Comparison of ENCODE assay signal across 28 cellular contexts in genomic region chr21:15772654-15773053, GRCh38.
"Had no signal": no experiment of that assay in that cellular context is flagged by ENCODE, and none has a peak within 500 bp of the region (broad histone marks: within the 10 kb centered on the region; RNA-seq: fewer than 3 reads in every experiment).

No MANE protein-coding gene starts in this region.

- H3K4me3 ChIP-seq: esophagus squamous epithelium, heart right ventricle, left ventricle myocardium inferior, lung, pancreas, prostate gland, stomach, thyroid gland, upper lobe of left lung, vagina had no signal

- H3K4me3 Mint-ChIP-seq: activated naive CD8-positive, alpha-beta T cell treated with anti-CD3 and anti-CD28 coated beads for 36 hours; activated T-cell treated with anti-CD3 and anti-CD28 coated beads, Interleukin-2, amount 50 U/mL, for 72 hours; stimulated activated naive B cell treated with anti-CD40 and anti-IgM and Interleukin-4, amounts not matched to agents 10 μg/mL and 1 μg/mL and 100 μg/mL, for 72 hours; T-cell; T-helper 2 cell treated with Interferon-gamma antibody and Interleukin-4, amounts not matched to agents 5 μg/mL and 100 μg/mL, for 36 hours had no signal

- H3K27me3 ChIP-seq: esophagus squamous epithelium, heart right ventricle, pancreas, stomach, thyroid gland, upper lobe of left lung, vagina had no signal

- H3K4me1 ChIP-seq: prostate gland, thyroid gland had no signal

- H3K27me3 Mint-ChIP-seq: activated naive CD8-positive, alpha-beta T cell treated with anti-CD3 and anti-CD28 coated beads for 36 hours; stimulated activated naive B cell treated with anti-CD40 and anti-IgM and Interleukin-4, amounts not matched to agents 10 μg/mL and 1 μg/mL and 100 μg/mL, for 72 hours; T-cell had no signal

- H3K9me3 ChIP-seq: esophagus squamous epithelium, heart right ventricle, left ventricle myocardium inferior, pancreas, prostate gland, stomach, thyroid gland, upper lobe of left lung, vagina had no signal

- ATAC-seq: activated T-cell treated with anti-CD3 and anti-CD28 coated beads, Interleukin-2, amount 50 U/mL, for 72 hours; heart right ventricle; pancreas; sciatic nerve; stimulated activated naive B cell treated with anti-CD40 and anti-IgM and Interleukin-4, amounts not matched to agents 10 μg/mL and 1 μg/mL and 100 μg/mL, for 72 hours; T-cell had no signal

- DNase-seq: activated CD4-positive, alpha-beta T cell treated with anti-CD3 and anti-CD28 coated beads for 4 hours; activated CD4-positive, alpha-beta T cell treated with anti-CD3 and anti-CD28 coated beads, Interleukin-2, amount 50 U/mL, for 4 hours; activated naive CD4-positive, alpha-beta T cell; activated naive CD8-positive, alpha-beta T cell treated with anti-CD3 and anti-CD28 coated beads for 36 hours; activated T-cell treated with anti-CD3 and anti-CD28 coated beads for 4 hours; activated T-cell treated with anti-CD3 and anti-CD28 coated beads, Interleukin-2, amount 50 U/mL, for 72 hours; amniotic stem cell; central memory CD4-positive, alpha-beta T cell; dermis blood vessel endothelial cell; effector CD4-positive, alpha-beta T cell; esophagus squamous epithelium; foreskin melanocyte; heart right ventricle; left ventricle myocardium inferior; pancreas; retina; small intestine; stimulated activated CD4-positive, alpha-beta T cell treated with anti-CD3 and anti-CD28 coated beads, Interleukin-2, amount 100 ng/mL, for 24 hours; stimulated activated naive B cell treated with anti-CD40 and anti-IgM and Interleukin-4, amounts not matched to agents 10 μg/mL and 1 μg/mL and 100 μg/mL, for 72 hours; stomach; T-cell; thyroid gland; upper lobe of left lung had no signal

- H3K9me3 Mint-ChIP-seq: activated naive CD8-positive, alpha-beta T cell treated with anti-CD3 and anti-CD28 coated beads for 36 hours; activated T-cell treated with anti-CD3 and anti-CD28 coated beads, Interleukin-2, amount 50 U/mL, for 72 hours; stimulated activated naive B cell treated with anti-CD40 and anti-IgM and Interleukin-4, amounts not matched to agents 10 μg/mL and 1 μg/mL and 100 μg/mL, for 72 hours; T-cell; T-helper 2 cell treated with Interferon-gamma antibody and Interleukin-4, amounts not matched to agents 5 μg/mL and 100 μg/mL, for 36 hours had no signal

- H3K27ac ChIP-seq: esophagus squamous epithelium, heart right ventricle, left ventricle myocardium inferior, prostate gland, stomach, thyroid gland, upper lobe of left lung, vagina had no signal

- H3K36me3 ChIP-seq: left ventricle myocardium inferior, pancreas, prostate gland, stomach, thyroid gland, upper lobe of left lung, vagina had no signal

- H3K27ac Mint-ChIP-seq: activated naive CD8-positive, alpha-beta T cell treated with anti-CD3 and anti-CD28 coated beads for 36 hours; activated T-cell treated with anti-CD3 and anti-CD28 coated beads, Interleukin-2, amount 50 U/mL, for 72 hours; stimulated activated naive B cell treated with anti-CD40 and anti-IgM and Interleukin-4, amounts not matched to agents 10 μg/mL and 1 μg/mL and 100 μg/mL, for 72 hours; T-helper 2 cell treated with Interferon-gamma antibody and Interleukin-4, amounts not matched to agents 5 μg/mL and 100 μg/mL, for 36 hours had no signal
